13 cellular contexts compared by ENCODE assay signal in the genomic region with DNA sequence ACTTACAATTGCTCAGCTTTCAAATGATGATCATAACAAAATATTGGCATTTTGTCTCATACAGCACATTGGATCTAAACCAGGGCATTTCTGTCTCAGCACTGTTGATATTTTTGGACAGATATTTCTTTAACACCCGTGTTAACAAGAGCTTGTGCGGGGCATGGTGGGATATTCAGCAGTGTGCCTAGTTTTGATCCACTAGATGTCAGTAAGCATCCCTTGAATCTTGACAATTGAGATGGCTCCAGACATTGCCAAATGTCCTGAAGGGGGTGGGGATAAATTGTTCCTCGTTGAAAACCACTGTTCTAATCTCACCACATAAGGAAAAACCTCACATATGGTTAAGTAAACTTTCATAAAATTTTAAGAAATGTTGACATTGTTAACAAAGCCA.
DNase-seq lines count a peak whose midpoint lies in the region; ATAC-seq and TF ChIP-seq lines count a peak whose summit lies in the region.
"Had no signal": no experiment of that assay in that cellular context is flagged by ENCODE, and none has a peak within 500 bp of the region (broad histone marks: within the 10 kb centered on the region; RNA-seq: fewer than 3 reads in every experiment).

No MANE protein-coding gene starts in this region.

- DNase-seq in GM10266 (ENCODE audit: extremely low spot score) (no peak), NB4 (ENCODE audit: low read depth) (peak; percentile 48), adipocyte (ENCODE audit: low read depth) (peak; percentile 16), midbrain (lab: John Stamatoyannopoulos, UW) (peak; percentile 25), retina (no peak)
- no peak for DNase-seq in activated CD4-positive, alpha-beta T cell treated with anti-CD3 and anti-CD28 coated beads, Interleukin-2, amount 50 U/mL, for 1 hour
- DNase-seq: activated CD8-positive, alpha-beta memory T cell treated with anti-CD3 and anti-CD28 coated beads for 24 hours; DMS79 treated with DMSO at 0.1 percent for 48 hours; NCI-H1048; occipital lobe had no signal

- TF ChIP-seq CTCF in GM10266 (IDR thresholded peaks at IDR 0.05; ENCODE audit: control insufficient read depth, insufficient read depth, low read depth, missing control alignments) (peak; percentile 16), NB4 (IDR thresholded peaks at IDR 0.05; ENCODE audit: low read depth, low read length) (peak; percentile 33)

- no peak overlapping the region for H3K4me3 ChIP-seq in NB4 (ENCODE audit: low read depth, low read length)
- no peak overlapping the region for H3K4me3 ChIP-seq in adipocyte (ENCODE audit: low read length)
- H3K4me3 ChIP-seq: SK-N-MC, tibial nerve had no signal

- H3K9me3 ChIP-seq in adipocyte (ENCODE audit: control insufficient read depth, low read length) = no peaks in the 10 kb centered on the region
- H3K9me3 ChIP-seq: tibial nerve had no signal

- no peak overlapping the region for H3K9ac ChIP-seq in adipocyte (ENCODE audit: low read length)

- no peaks in the 10 kb centered on the region for H3K36me3 ChIP-seq in adipocyte (ENCODE audit: control insufficient read depth, insufficient read depth, low read length, severe bottlenecking)
- H3K36me3 ChIP-seq: tibial nerve had no signal

- no peaks in the 10 kb centered on the region for H3K27me3 ChIP-seq in adipocyte (replicated peaks; ENCODE audit: control insufficient read depth, insufficient read depth, low read length)
- H3K27me3 ChIP-seq: tibial nerve had no signal

- H3K4me1 ChIP-seq in adipocyte (ENCODE audit: control insufficient read depth, insufficient read depth, low read length) = no peaks in the 10 kb centered on the region
- H3K4me1 ChIP-seq: tibial nerve had no signal

- ATAC-seq in GM18511 (IDR thresholded peaks at IDR 0.05; ENCODE audit: unreplicated experiment) = no peak

- no peak for TF ChIP-seq POLR2A in NB4 (IDR thresholded peaks at IDR 0.05; ENCODE audit: extremely low read depth, insufficient read length)

Comparison
In these comparisons a context has a peak if more than half of its experiments do, and no peak if none do; other contexts are left out.
1. DNase-seq: peak in NB4 (single experiment), adipocyte (single experiment) and midbrain (single experiment); none in GM10266 (single experiment), activated CD4-positive, alpha-beta T cell treated with anti-CD3 and anti-CD28 coated beads, Interleukin-2, amount 50 U/mL, for 1 hour (single experiment) and retina (single experiment).